In the genomic region with DNA sequence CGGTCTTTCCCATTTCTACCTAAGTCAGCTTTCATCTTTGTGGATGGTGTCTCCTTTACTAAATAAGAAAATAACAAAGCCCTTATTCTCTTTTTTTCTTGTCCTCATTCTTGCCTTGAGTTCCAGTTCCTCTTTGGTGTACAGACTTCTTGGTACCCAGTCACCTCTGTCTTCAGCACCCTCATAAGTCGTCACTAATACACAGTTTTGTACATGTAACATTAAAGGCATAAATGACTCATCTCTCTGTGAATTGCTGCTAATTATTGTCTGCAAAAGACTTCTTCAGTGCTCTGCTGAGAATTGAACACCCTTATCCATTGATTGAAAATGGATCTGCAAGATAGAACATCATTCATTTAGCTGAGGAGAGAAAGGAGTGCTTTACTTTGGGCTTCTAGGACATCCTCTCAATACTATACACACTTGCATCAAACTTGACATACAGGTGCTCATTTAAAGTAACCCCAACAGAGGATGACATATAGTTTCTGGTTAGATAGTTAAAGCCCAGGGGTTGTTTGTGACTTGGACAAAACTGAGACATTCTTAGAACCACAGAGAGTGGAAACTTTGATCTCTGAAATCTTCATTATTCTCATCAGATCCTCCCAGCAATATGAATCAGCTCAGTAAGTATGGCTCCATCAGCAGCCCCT, we compare ENCODE assay signal across 9 cellular contexts.
A peak's percentile ranks its signal among the peaks of the same experiment; 100 is the strongest.
DNase-seq lines count a peak whose midpoint lies in the region; ATAC-seq and TF ChIP-seq lines count a peak whose summit lies in the region.
"Had no signal": no experiment of that assay in that cellular context is flagged by ENCODE, and none has a peak within 500 bp of the region (broad histone marks: within the 10 kb centered on the region; RNA-seq: fewer than 3 reads in every experiment).

No MANE protein-coding gene starts in this region.

- TF ChIP-seq CTCF in osteoblast (IDR thresholded peaks at IDR 0.05; ENCODE audit: extremely low read depth, low read depth, low read length), result no peak

- H3K4me1 Mint-ChIP-seq in central memory CD8-positive, alpha-beta T cell, result peaks cover 8% of the 10 kb centered on the region

- no peaks in the 10 kb centered on the region for H3K4me1 ChIP-seq in osteoblast (ENCODE audit: insufficient read depth, low read length)

- H3K36me3 ChIP-seq in osteoblast (ENCODE audit: insufficient read depth, low read length), result peaks cover 56% of the 10 kb centered on the region

- no peaks in the 10 kb centered on the region for H3K9me3 ChIP-seq in osteoblast (ENCODE audit: low read depth, low read length)

- no peak overlapping the region for H3K4me3 ChIP-seq in osteoblast (ENCODE audit: insufficient read depth, low read length)

- no peak overlapping the region for H2AFZ ChIP-seq in osteoblast (ENCODE audit: low read length)

- ATAC-seq in GM18517 (IDR thresholded peaks at IDR 0.05; ENCODE audit: unreplicated experiment) (peak; percentile 58), GM21390 (IDR thresholded peaks at IDR 0.05; ENCODE audit: unreplicated experiment) (peak; percentile 72), HG03135 (IDR thresholded peaks at IDR 0.05; ENCODE audit: unreplicated experiment) (peak; percentile 69)
- no peak for ATAC-seq in central memory CD8-positive, alpha-beta T cell (replicated peaks; ENCODE audit: extremely low read depth, poor library complexity, severe bottlenecking)

- H3K27ac Mint-ChIP-seq in central memory CD8-positive, alpha-beta T cell (ENCODE audit: low read depth), result peak overlapping the region; percentile 42

- no peaks in the 10 kb centered on the region for H4K20me1 ChIP-seq in osteoblast (ENCODE audit: insufficient read depth, low read length)

- no peaks in the 10 kb centered on the region for H3K27me3 Mint-ChIP-seq in central memory CD8-positive, alpha-beta T cell

- H3K36me3 Mint-ChIP-seq in central memory CD8-positive, alpha-beta T cell (ENCODE audit: insufficient read depth), result peaks cover 67% of the 10 kb centered on the region

- no peaks in the 10 kb centered on the region for H3K27me3 ChIP-seq in osteoblast (ENCODE audit: insufficient read depth, low read length)

- no peaks in the 10 kb centered on the region for H3K9me3 Mint-ChIP-seq in central memory CD8-positive, alpha-beta T cell

- no peak overlapping the region for H3K4me3 Mint-ChIP-seq in central memory CD8-positive, alpha-beta T cell

- H3K4me2 ChIP-seq in osteoblast (ENCODE audit: insufficient read depth, low read length), result no peak overlapping the region

- H3K79me2 ChIP-seq in osteoblast (ENCODE audit: insufficient read depth, low read length), result no peaks in the 10 kb centered on the region

- no peak overlapping the region for H3K27ac ChIP-seq in osteoblast (ENCODE audit: low read depth, low read length)

- no peak for DNase-seq in central memory CD8-positive, alpha-beta T cell (ENCODE audit: low spot score in 2 of 2)
- no peak for DNase-seq in NCI-H526 treated with DMSO at 0.1 percent for 48 hours (lab: John Stamatoyannopoulos, UW)
- DNase-seq in C1 segment of cervical spinal cord (lab: John Stamatoyannopoulos, UW), result no peak
- no peak for DNase-seq in osteoblast (ENCODE audit: insufficient read length, low spot score, missing footprints)
- DNase-seq: head of caudate nucleus, NCI-H69 had no signal
